In the genomic region with DNA sequence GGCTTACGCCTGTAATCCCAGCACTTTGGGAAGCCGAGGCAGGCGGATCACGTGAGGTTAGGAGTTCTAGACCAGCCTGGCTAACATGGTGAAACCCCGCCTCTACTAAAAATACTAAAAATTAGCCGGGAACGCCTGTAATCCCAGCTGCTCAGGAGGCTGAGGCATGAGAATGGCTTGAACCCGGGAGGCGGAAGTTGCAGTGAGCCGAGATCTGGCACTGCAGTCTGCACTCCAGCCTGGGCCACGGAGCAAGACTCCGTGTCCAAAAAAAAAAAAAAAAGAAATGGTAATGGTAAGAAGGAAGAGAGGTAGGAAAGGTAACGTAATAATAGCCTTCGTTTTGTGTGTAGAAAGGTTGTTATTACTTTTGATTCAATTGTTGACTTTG, we compare ENCODE assay signal across 8 cellular contexts. TPM values are rescaled to one million over a fixed set of nuclear protein-coding genes. Genes with fewer than 3 reads are reported as not detected.
A peak's percentile ranks its signal among the peaks of the same experiment; 100 is the strongest.
DNase-seq lines count a peak whose midpoint lies in the region; ATAC-seq, FAIRE-seq and TF ChIP-seq lines count a peak whose summit lies in the region.

No MANE protein-coding gene starts in this region.

- WGBS in A549 (ENCODE audit: missing lambda C conversion rate) = 5% methylated on average over 13 of the region's 14 CpGs
- WGBS in lower leg skin, 2 donors = 7 to 10% methylated on average over 14 of the region's 14 CpGs

- no peak for TF ChIP-seq EP300 in A549 (IDR thresholded peaks at IDR 0.05)

- no peak for TF ChIP-seq RAD21 in A549 (conservative IDR thresholded peaks at IDR 0.05 in 1 of 2, IDR thresholded peaks at IDR 0.05 in 1 of 2)

- TF ChIP-seq CTCF in A549 (IDR thresholded peaks at IDR 0.05) (no peak), HL-60 (IDR thresholded peaks at IDR 0.05; ENCODE audit: insufficient read depth, low read length) (no peak), astrocyte of the cerebellum (IDR thresholded peaks at IDR 0.05; ENCODE audit: low read depth, low read length, missing control alignments) (no peak), lower leg skin (IDR thresholded peaks at IDR 0.05) (no peak), upper lobe of right lung (IDR thresholded peaks at IDR 0.05) (no peak)

- H3K4me1 ChIP-seq in A549 (peaks cover 8% of the 10 kb centered on the region; the same call in 1 of the 3 replicates), upper lobe of right lung (peaks cover 16% of the 10 kb centered on the region)

- DNase-seq in A549 (ENCODE audit: low read depth in 1 of 2, low spot score in 1 of 2) = peak in 1 of 2 experiments; percentile 18
- DNase-seq in HL-60 (ENCODE audit: low read depth in 1 of 2, low spot score in 1 of 2) = peak in 1 of 2 experiments; percentile 20
- no peak for DNase-seq in astrocyte of the cerebellum (ENCODE audit: low read depth)
- no peak for DNase-seq in lower leg skin (ENCODE audit: low spot score in 2 of 2)
- no peak for DNase-seq in upper lobe of right lung
- DNase-seq in NOMO-1 treated with dmso at 0.1 percent for 144 hours (lab: John Stamatoyannopoulos, UW; ENCODE audit: unreplicated experiment) = no peak

- H3K9me3 ChIP-seq in A549 (no peaks in the 10 kb centered on the region), upper lobe of right lung (no peaks in the 10 kb centered on the region)

- H3K27me3 ChIP-seq in HL-60 (ENCODE audit: insufficient read depth, poor library complexity, severe bottlenecking) (no peaks in the 10 kb centered on the region), upper lobe of right lung (no peaks in the 10 kb centered on the region)

- H3K36me3 ChIP-seq in upper lobe of right lung = peaks cover 37% of the 10 kb centered on the region

- POLR2A ChIA-PET in A549 (lab: Yijun Ruan, JAX) = interaction anchor here (0.6 to 3.4 kb wide), 2 partner anchors 39 to 280 kb away, joined by 4 to 21 read pairs; a partner anchor contains a TSS

- CTCF ChIA-PET in A549 (lab: Yijun Ruan, JAX) = interaction anchor here (6.3 kb wide), 1 partner anchor 16 kb away, joined by 47 read pairs; no protein-coding TSS in a partner anchor

- peak in 1 of 2 experiments; percentile 1; a peak in 1 of 6 replicates for ATAC-seq in A549
- ATAC-seq in upper lobe of right lung = no peak
- ATAC-seq in HG02571 (IDR thresholded peaks at IDR 0.05; ENCODE audit: unreplicated experiment) = no peak
- no peak for ATAC-seq in HG02840 (IDR thresholded peaks at IDR 0.05; ENCODE audit: low FRiP score, unreplicated experiment)

- TF ChIP-seq POLR2A in A549 (IDR thresholded peaks at IDR 0.05; ENCODE audit: low read length) (no peak), lower leg skin (IDR thresholded peaks at IDR 0.05) (no peak)

- intact Hi-C loops in lower leg skin (cut with DNase I; ENCODE audit: low total_unique reads) = loop anchor here (5.0 to 10.0 kb wide), 2 partner anchors 294 to 328 kb away; a partner anchor contains a TSS
- intact Hi-C loops in upper lobe of right lung (cut with DNase I) = no loop called here

- peak overlapping the region; percentile 90 for H3K4me3 ChIP-seq in A549
- peak overlapping the region; percentile 80 for H3K4me3 ChIP-seq in HL-60 (replicated peaks; ENCODE audit: insufficient read depth, low read length)
- H3K4me3 ChIP-seq in astrocyte of the cerebellum (ENCODE audit: low read depth, low read length) = peak overlapping the region; percentile 93
- H3K4me3 ChIP-seq in lower leg skin (ENCODE audit: low read depth, poor library complexity, severe bottlenecking) = peak overlapping the region; percentile 93
- H3K4me3 ChIP-seq in upper lobe of right lung = peak overlapping the region; percentile 97

- in situ Hi-C loops in astrocyte of the cerebellum (cut with HindIII; ENCODE audit: low sequenced_read_pairs) = no loop called here

- H3K27ac ChIP-seq in A549 (peak overlapping the region; percentile 86 to 94), HL-60 (replicated peaks) (peak overlapping the region; percentile 94), upper lobe of right lung (peak overlapping the region; percentile 97)

- H3K4me2 ChIP-seq in A549 = peak overlapping the region; percentile 83

- no peak for FAIRE-seq in A549 (lab: Jason Lieb, UNC)

TF ChIP-seq in A549, 52 proteins besides CTCF, POLR2A, EP300 and RAD21:
- TF ChIP-seq ZSCAN20 (CRISPR knock-in tag; IDR thresholded peaks at IDR 0.05) (no peak), RCOR1 (IDR thresholded peaks at IDR 0.05; ENCODE audit: low read depth, low read length) (no peak), EHF (CRISPR knock-in tag; IDR thresholded peaks at IDR 0.05) (no peak), NR3C1 (IDR thresholded peaks at IDR 0.05) (no peak), TP53 (CRISPR knock-in tag; IDR thresholded peaks at IDR 0.05) (no peak), POLR2AphosphoS2 (conservative IDR thresholded peaks at IDR 0.05; ENCODE audit: low read length) (no peak)
- TF ChIP-seq, protein P1, sequence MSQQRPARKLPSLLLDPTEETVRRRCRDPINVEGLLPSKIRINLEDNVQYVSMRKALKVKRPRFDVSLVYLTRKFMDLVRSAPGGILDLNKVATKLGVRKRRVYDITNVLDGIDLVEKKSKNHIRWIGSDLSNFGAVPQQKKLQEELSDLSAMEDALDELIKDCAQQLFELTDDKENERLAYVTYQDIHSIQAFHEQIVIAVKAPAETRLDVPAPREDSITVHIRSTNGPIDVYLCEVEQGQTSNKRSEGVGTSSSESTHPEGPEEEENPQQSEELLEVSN (IDR thresholded peaks at IDR 0.05; ENCODE audit: borderline replicate concordance, low read depth) = no peak

RNA-seq across cellular contexts. Expression of a gene that starts 1.2 kb away (rescaled TPM):
- polyA plus RNA-seq in A549 (2011; rRNA removed) = 31.7 and 45.7 TPM in 2 replicates
- 19.0 and 20.5 TPM in 2 replicates for polyA plus RNA-seq in A549 (2012; cell fraction: cytosol; rRNA removed)
- 8.2 and 12.7 TPM in 2 replicates for polyA plus RNA-seq in A549 (2012; cell fraction: nucleus; rRNA removed)
- 33.3 to 35.7 TPM (median 34.2 TPM) in 3 replicates for polyA plus RNA-seq in A549 (2017; fragmentation: RNase III; extraction: RNeasy Plus Mini Kit Qiagen cat#74134 plus additional on column Dnase treatment)
- 4.7 TPM in 2 replicates for polyA minus RNA-seq in A549 (2011; rRNA and poly(A)+ RNA removed)
- 1 to 10 TPM; 3.6 to 9.2 (median 5.9) TPM for total RNA-seq in lower leg skin
- 10.0 TPM for total RNA-seq in upper lobe of right lung

RNA-seq across cellular contexts. Expression of a gene that starts 1.2 kb away (rescaled TPM):
- polyA plus RNA-seq in A549 (2011; rRNA removed) (10.9 and 11.2 TPM in 2 replicates), A549 (2017; fragmentation: RNase III; extraction: RNeasy Plus Mini Kit Qiagen cat#74134 plus additional on column Dnase treatment) (10.9 to 12.1 TPM (median 11.2 TPM) in 3 replicates)
- 4.7 and 6.9 TPM in 2 replicates for polyA plus RNA-seq in A549 (2012; cell fraction: cytosol; rRNA removed)
- polyA plus RNA-seq in A549 (2012; cell fraction: nucleus; rRNA removed) = 4.6 and 5.0 TPM in 2 replicates
- polyA minus RNA-seq in A549 (2011; rRNA and poly(A)+ RNA removed) = 17.2 and 22.7 TPM in 2 replicates
- total RNA-seq in lower leg skin (10 to 100 TPM in 3 of 4 donors, 1 to 10 TPM in 1; 8.7 to 12.2 (median 10.7) TPM), upper lobe of right lung (6.7 TPM)

RNA-seq across cellular contexts. Expression of a gene that starts 1.5 kb away (rescaled TPM):
- 1.8 and 2.0 TPM in 2 replicates for polyA plus RNA-seq in A549 (2011; rRNA removed)
- polyA plus RNA-seq in A549 (2012; cell fraction: cytosol; rRNA removed) = 0.48 and 0.52 TPM in 2 replicates
- 0.26 and 1.0 TPM in 2 replicates for polyA plus RNA-seq in A549 (2012; cell fraction: nucleus; rRNA removed)
- polyA plus RNA-seq in A549 (2017; fragmentation: RNase III; extraction: RNeasy Plus Mini Kit Qiagen cat#74134 plus additional on column Dnase treatment) = 0.89 to 2.1 TPM (median 1.6 TPM) in 3 replicates
- 1.1 and 1.2 TPM in 2 replicates for polyA minus RNA-seq in A549 (2011; rRNA and poly(A)+ RNA removed)
- 1 to 10 TPM; 1.9 to 9.8 (median 3.9) TPM for total RNA-seq in lower leg skin
- 0.61 TPM for total RNA-seq in upper lobe of right lung

RNA-seq across cellular contexts. Expression of a gene that starts 39.4 kb away (rescaled TPM):
- 21.3 and 23.2 TPM in 2 replicates for polyA plus RNA-seq in A549 (2011; rRNA removed)
- 7.1 and 8.2 TPM in 2 replicates for polyA plus RNA-seq in A549 (2012; cell fraction: cytosol; rRNA removed)
- 3.0 and 4.7 TPM in 2 replicates for polyA plus RNA-seq in A549 (2012; cell fraction: nucleus; rRNA removed)
- polyA plus RNA-seq in A549 (2017; fragmentation: RNase III; extraction: RNeasy Plus Mini Kit Qiagen cat#74134 plus additional on column Dnase treatment) = 22.6 to 24.0 TPM (median 22.9 TPM) in 3 replicates
- 9.9 and 10.5 TPM in 2 replicates for polyA minus RNA-seq in A549 (2011; rRNA and poly(A)+ RNA removed)
- 1 to 10 TPM in 3 of 4 donors, under 1 TPM in 1; 0.99 to 5.3 (median 3.5) TPM for total RNA-seq in lower leg skin
- 4.5 TPM for total RNA-seq in upper lobe of right lung
